Comparison of ENCODE assay signal across 1 cellular context in genomic region chr9:107334103-107334776, GRCh38.
A peak's percentile ranks its signal among the peaks of the same experiment; 100 is the strongest.
TF ChIP-seq lines count a peak whose summit lies in the region.

No MANE protein-coding gene starts in this region.

TF ChIP-seq in A549, 52 proteins besides CTCF, POLR2A, EP300 and RAD21:
- TF ChIP-seq REST (IDR thresholded peaks at IDR 0.05) (no peak), RNF2 (IDR thresholded peaks at IDR 0.05; ENCODE audit: borderline replicate concordance, low read depth) (no peak), CEBPB (IDR thresholded peaks at IDR 0.05) (no peak), POLR2AphosphoS2 (conservative IDR thresholded peaks at IDR 0.05; ENCODE audit: low read length) (0 out of 2 replicates have a peak, but pooled peaks have one; percentile 36), KDM5A (IDR thresholded peaks at IDR 0.05) (no peak)
